In genomic region chr1:27343639-27344025, GRCh38 we compare ENCODE assay signal across 9 cellular contexts. TPM values are rescaled to one million over a fixed set of nuclear protein-coding genes. Genes with fewer than 3 reads are reported as not detected.
DNase-seq lines count a peak whose midpoint lies in the region; ATAC-seq and TF ChIP-seq lines count a peak whose summit lies in the region.
"Had no signal": no experiment of that assay in that cellular context is flagged by ENCODE, and none has a peak within 500 bp of the region (broad histone marks: within the 10 kb centered on the region; RNA-seq: fewer than 3 reads in every experiment).

No MANE protein-coding gene starts in this region.

- no peaks in the 10 kb centered on the region for H3K9me3 ChIP-seq in Caco-2
- no peaks in the 10 kb centered on the region for H3K9me3 ChIP-seq in Karpas-422 (ENCODE audit: low read length)
- H3K9me3 ChIP-seq in breast epithelium = no peaks in the 10 kb centered on the region

- no peaks in the 10 kb centered on the region for H4K20me1 ChIP-seq in Karpas-422 (ENCODE audit: insufficient read depth, low read depth, low read length)

- intact Hi-C loops in Caco-2 (cut with micrococcal nuclease; ENCODE audit: unreplicated experiment) (no loop called here), breast epithelium (cut with DNase I; ENCODE audit: low total_unique reads) (no loop called here)

- BruUV-seq in Caco-2 (replicated peaks; lab: Mats Ljungman, UMichigan) = no TSS peak

- no peak for TF ChIP-seq POLR2A in breast epithelium (IDR thresholded peaks at IDR 0.05)

- no peak for ATAC-seq in GM18858 (IDR thresholded peaks at IDR 0.05; ENCODE audit: unreplicated experiment)

- no peak for TF ChIP-seq CTCF in Caco-2 (IDR thresholded peaks at IDR 0.05; ENCODE audit: insufficient read depth in 1 of 2, low read depth in 1 of 2, low read length in 1 of 2, severe bottlenecking in 1 of 2, unreplicated experiment in 1 of 2)
- TF ChIP-seq CTCF in breast epithelium (IDR thresholded peaks at IDR 0.05) = no peak
- TF ChIP-seq CTCF in nephron (IDR thresholded peaks at IDR 0.05; ENCODE audit: unreplicated experiment in 3 of 3) = no peak

- CTCF ChIA-PET in Caco-2 (lab: Charles Lee) = no interaction called here

- H3K4me3 ChIP-seq in Caco-2 (ENCODE audit: low read depth, low read length) (no peak overlapping the region), Karpas-422 (ENCODE audit: low read length) (peak overlapping the region; percentile 74; the same call in 1 of the 2 replicates), breast epithelium (peak overlapping the region in 2 of 3 donors; percentile 60 to 70)

- H3K27me3 ChIP-seq in Caco-2 (replicated peaks; ENCODE audit: control insufficient read depth, insufficient read depth, low read length) (no peaks in the 10 kb centered on the region), Karpas-422 (ENCODE audit: low read length) (no peaks in the 10 kb centered on the region), breast epithelium (no peaks in the 10 kb centered on the region)

- POLR2A ChIA-PET in Caco-2 (lab: Charles Lee) = interaction anchor here (1.2 kb wide), 1 partner anchor 8 kb away, joined by 3 read pairs; no protein-coding TSS in a partner anchor

- no peaks in the 10 kb centered on the region for H3K9me3 Mint-ChIP-seq in Caco-2 (ENCODE audit: unreplicated experiment)
- H3K9me3 Mint-ChIP-seq in nephron = no peaks in the 10 kb centered on the region

- DNase-seq in Caco-2 (no peak), Karpas-422 (no peak), breast epithelium (ENCODE audit: low spot score in 2 of 2) (peak in 1 of 2 donors; percentile 47), NCI-H226 (no peak), GDM1 (lab: John Stamatoyannopoulos, UW) (no peak)
- no peak for DNase-seq in activated CD4-positive, alpha-beta T cell treated with anti-CD3 and anti-CD28 coated beads, Interleukin-2, amount 50 U/mL, for 4 hours
- DNase-seq: NCI-H1092 treated with DMSO at 0.1 percent for 48 hours had no signal

- H3K4me3 Mint-ChIP-seq in Caco-2 (ENCODE audit: unreplicated experiment) (peak overlapping the region; percentile 71), nephron (peak overlapping the region; percentile 56 to 78 (median 78))

- peak overlapping the region; percentile 63; the same call in 1 of the 2 replicates for H2AFZ ChIP-seq in Karpas-422 (ENCODE audit: low read length)

- peak overlapping the region; percentile 77 for H3K9ac ChIP-seq in Karpas-422 (ENCODE audit: low read length)

- H3K9me2 ChIP-seq in Karpas-422 (replicated peaks; ENCODE audit: insufficient read depth, low read length) = no peaks in the 10 kb centered on the region

- peak overlapping the region; percentile 76 for H3K4me2 ChIP-seq in Karpas-422 (ENCODE audit: low read depth, low read length, poor library complexity, severe bottlenecking)

- H3K27me3 Mint-ChIP-seq in Caco-2 (ENCODE audit: insufficient read depth, unreplicated experiment) (no peaks in the 10 kb centered on the region), nephron (ENCODE audit: low read depth) (peaks cover 13% of the 10 kb centered on the region)

- H3K36me3 ChIP-seq in Caco-2 (ENCODE audit: control insufficient read depth, insufficient read depth, low read length) = no peaks in the 10 kb centered on the region
- H3K36me3 ChIP-seq in Karpas-422 (ENCODE audit: insufficient read depth, low read length) = no peaks in the 10 kb centered on the region
- no peaks in the 10 kb centered on the region for H3K36me3 ChIP-seq in breast epithelium

- H3K27ac ChIP-seq in Karpas-422 (ENCODE audit: low read length) (peak overlapping the region; percentile 23; the same call in 1 of the 2 replicates), breast epithelium (peak overlapping the region; percentile 87 to 89)

- H3K4me1 ChIP-seq in Caco-2 (peaks cover 26% of the 10 kb centered on the region), Karpas-422 (ENCODE audit: low read length) (peaks cover 36% of the 10 kb centered on the region), breast epithelium (peaks cover 3 to 4% of the 10 kb centered on the region in 2 donors)

- H3K36me3 Mint-ChIP-seq in Caco-2 (ENCODE audit: insufficient read depth, unreplicated experiment) (peaks cover 32% of the 10 kb centered on the region), nephron (ENCODE audit: low read depth) (no peaks in the 10 kb centered on the region)

- no peaks in the 10 kb centered on the region for H3K79me2 ChIP-seq in Karpas-422 (ENCODE audit: low read length)

- H3K27ac Mint-ChIP-seq in Caco-2 (ENCODE audit: unreplicated experiment) = peak overlapping the region; percentile 39
- H3K27ac Mint-ChIP-seq in nephron = peak overlapping the region; percentile 31 to 90 (median 67)

- H3K4me1 Mint-ChIP-seq in Caco-2 (ENCODE audit: low read depth, unreplicated experiment) (peaks cover 35% of the 10 kb centered on the region), nephron (peaks cover 30% of the 10 kb centered on the region)

RNA-seq across cellular contexts. Expression of gene SYTL1, which starts 1.8 kb away (rescaled TPM):
- total RNA-seq in Caco-2 (2022) = 11.0 and 11.2 TPM in 2 replicates
- total RNA-seq in Karpas-422 (2014; rRNA removed; shearing (Covaris generic); ENCODE audit: low replicate concordance) = 35.6 and 119 TPM in 2 replicates
- total RNA-seq in breast epithelium = 10 to 100 TPM in 2 of 3 donors, under 1 TPM in 1; 0.96 to 33.1 (median 22.3) TPM

RNA-seq across cellular contexts. Expression of gene TMEM222, which starts 21.7 kb away (rescaled TPM):
- 26.7 and 32.3 TPM in 2 replicates for total RNA-seq in Caco-2 (2022)
- 27.4 and 27.9 TPM in 2 replicates for total RNA-seq in Karpas-422 (2014; rRNA removed; shearing (Covaris generic); ENCODE audit: low replicate concordance)
- total RNA-seq in breast epithelium = 10 to 100 TPM; 20.0 to 28.0 (median 26.5) TPM

RNA-seq across cellular contexts. Expression of gene MAP3K6, which starts 23.1 kb away (rescaled TPM):
- total RNA-seq in Caco-2 (2022) (8.8 and 11.7 TPM in 2 replicates), breast epithelium (10 to 100 TPM; 29.4 to 67.5 (median 52.0) TPM)
- total RNA-seq in Karpas-422 (2014; rRNA removed; shearing (Covaris generic); ENCODE audit: low replicate concordance) = 3.0 and 5.2 TPM in 2 replicates

RNA-seq across cellular contexts. Expression of gene FCN3, which starts 31.0 kb away (rescaled TPM):
- total RNA-seq in Caco-2 (2022) (not detected in 2 replicates), breast epithelium (10 to 100 TPM in 1 of 3 donors, 1 to 10 TPM in 2; 6.0 to 10.5 (median 7.4) TPM)
- not detected in 2 replicates for total RNA-seq in Karpas-422 (2014; rRNA removed; shearing (Covaris generic); ENCODE audit: low replicate concordance)

RNA-seq across cellular contexts. Expression of gene CD164L2, which starts 39.5 kb away (rescaled TPM):
- total RNA-seq in Caco-2 (2022) (0.21 TPM in 1 of 2 replicates, not detected in the other), breast epithelium (1 to 10 TPM in 1 of 3 donors, under 1 TPM in 1, not detected in 1; 0.66 to 5.3 TPM)
- 0.22 TPM in 1 of 2 replicates, not detected in the other for total RNA-seq in Karpas-422 (2014; rRNA removed; shearing (Covaris generic); ENCODE audit: low replicate concordance)
